Comparison of ENCODE assay signal across 1 cellular context in the genomic region with DNA sequence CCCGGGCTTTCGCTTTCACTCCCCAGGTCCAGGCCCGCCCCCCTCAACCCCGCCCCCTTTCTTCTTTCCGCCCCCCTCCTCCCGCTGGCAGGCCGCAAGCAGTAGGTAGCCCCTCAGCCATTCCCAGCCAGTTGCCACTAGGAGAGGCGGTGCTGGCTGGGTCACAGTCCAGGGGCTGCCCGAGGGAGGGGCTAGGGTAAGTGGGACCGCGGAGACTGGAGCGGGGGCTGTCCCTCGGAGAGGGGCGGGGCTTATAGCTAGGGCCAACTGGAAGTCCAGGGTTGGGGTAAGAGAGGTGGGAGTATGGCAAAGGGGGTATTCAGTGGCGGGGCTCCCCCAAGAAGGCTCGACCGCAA.
TF ChIP-seq lines count a peak whose summit lies in the region.

No MANE protein-coding gene starts in this region.

TF ChIP-seq in GM12878, 131 proteins besides CTCF, POLR2A, EP300 and RAD21 (continued from another document):
- TF ChIP-seq, protein P1, sequence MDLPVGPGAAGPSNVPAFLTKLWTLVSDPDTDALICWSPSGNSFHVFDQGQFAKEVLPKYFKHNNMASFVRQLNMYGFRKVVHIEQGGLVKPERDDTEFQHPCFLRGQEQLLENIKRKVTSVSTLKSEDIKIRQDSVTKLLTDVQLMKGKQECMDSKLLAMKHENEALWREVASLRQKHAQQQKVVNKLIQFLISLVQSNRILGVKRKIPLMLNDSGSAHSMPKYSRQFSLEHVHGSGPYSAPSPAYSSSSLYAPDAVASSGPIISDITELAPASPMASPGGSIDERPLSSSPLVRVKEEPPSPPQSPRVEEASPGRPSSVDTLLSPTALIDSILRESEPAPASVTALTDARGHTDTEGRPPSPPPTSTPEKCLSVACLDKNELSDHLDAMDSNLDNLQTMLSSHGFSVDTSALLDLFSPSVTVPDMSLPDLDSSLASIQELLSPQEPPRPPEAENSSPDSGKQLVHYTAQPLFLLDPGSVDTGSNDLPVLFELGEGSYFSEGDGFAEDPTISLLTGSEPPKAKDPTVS (IDR thresholded peaks at IDR 0.05; ENCODE audit: low read depth, low read length), result no peak
- no peak for TF ChIP-seq MYC (IDR thresholded peaks at IDR 0.05; ENCODE audit: insufficient read depth, insufficient read length, insufficient replicate concordance, low read length, severe bottlenecking)
- TF ChIP-seq RFX5 (IDR thresholded peaks at IDR 0.05; ENCODE audit: low read depth, low read length), result no peak
- no peak for TF ChIP-seq RBBP5 (conservative IDR thresholded peaks at IDR 0.05)
